1 cellular context compared by ENCODE assay signal in genomic region chr16:2512920-2513404, GRCh38.
TF ChIP-seq lines count a peak whose summit lies in the region.

No MANE protein-coding gene starts in this region.

TF ChIP-seq in HEK293, 187 proteins besides CTCF, POLR2A, EP300 and RAD21 (continued from another document):
- 0 out of 2 replicates have a peak, but pooled peaks have one; percentile 33 for TF ChIP-seq ZNF148 (tag by site-specific recombination; IDR thresholded peaks at IDR 0.05; ENCODE audit: borderline replicate concordance)
- TF ChIP-seq ZBTB20 (tag by site-specific recombination; IDR thresholded peaks at IDR 0.05): 0 out of 2 replicates have a peak, but pooled peaks have one; percentile 11
- no peak for TF ChIP-seq ZNF701 (tag by site-specific recombination; IDR thresholded peaks at IDR 0.05)
- peak; percentile 65 for TF ChIP-seq EGR2 (tag by site-specific recombination; IDR thresholded peaks at IDR 0.05; ENCODE audit: low read depth)
- peak; percentile 21; the same call in 1 of the 2 replicates for TF ChIP-seq PATZ1 (tag by site-specific recombination; IDR thresholded peaks at IDR 0.05)
- TF ChIP-seq ZNF404 (tag by site-specific recombination; IDR thresholded peaks at IDR 0.05): no peak
- TF ChIP-seq HIC1 (tag by site-specific recombination; IDR thresholded peaks at IDR 0.05): 0 out of 2 replicates have a peak, but pooled peaks have one; percentile 36
